24 cellular contexts compared by ENCODE assay signal in genomic region chr15:57697588-57697987, GRCh38. TPM values are rescaled to one million over a fixed set of nuclear protein-coding genes. Genes with fewer than 3 reads are reported as not detected.
A peak's percentile ranks its signal among the peaks of the same experiment; 100 is the strongest.
DNase-seq lines count a peak whose midpoint lies in the region; ATAC-seq and TF ChIP-seq lines count a peak whose summit lies in the region.
"Had no signal": no experiment of that assay in that cellular context is flagged by ENCODE, and none has a peak within 500 bp of the region (broad histone marks: within the 10 kb centered on the region; RNA-seq: fewer than 3 reads in every experiment).

No MANE protein-coding gene starts in this region.

- H3K27me3 ChIP-seq in GM23248 (replicated peaks; ENCODE audit: insufficient read depth) = no peaks in the 10 kb centered on the region
- no peaks in the 10 kb centered on the region for H3K27me3 ChIP-seq in adipocyte (replicated peaks; ENCODE audit: control insufficient read depth, insufficient read depth, low read length)
- H3K27me3 ChIP-seq in aorta (ENCODE audit: control insufficient read depth in 1 of 2, insufficient read depth in 2 of 2, low read length in 1 of 2) = no peaks in the 10 kb centered on the region
- H3K27me3 ChIP-seq: gastrocnemius medialis had no signal

- H3K27ac ChIP-seq in GM23248 (0 out of 2 replicates have a peak overlapping the region, but pooled peaks have one; percentile 7), aorta (ENCODE audit: low read depth in 1 of 2, low read length in 2 of 2) (peak overlapping the region; percentile 52 to 78)
- H3K27ac ChIP-seq: gastrocnemius medialis, lower lobe of right lung, neutrophil, SK-N-MC, skin epidermis, suprapubic skin had no signal

- TF ChIP-seq CTCF in fibroblast of the aortic adventitia (IDR thresholded peaks at IDR 0.05; ENCODE audit: insufficient read depth, low read length) = no peak

- H3K79me2 ChIP-seq in GM23248 (ENCODE audit: insufficient read depth) = no peaks in the 10 kb centered on the region

- 0 out of 2 replicates have a peak, but pooled peaks cover 3% of the 10 kb centered on the region for H3K9me2 ChIP-seq in GM23248 (ENCODE audit: insufficient read depth)

- in situ Hi-C loops in GM23248 (cut with MboI) = no loop called here

- H3K9me3 ChIP-seq in GM23248 (ENCODE audit: low read depth) (no peaks in the 10 kb centered on the region), adipocyte (ENCODE audit: control insufficient read depth, low read length) (no peaks in the 10 kb centered on the region), aorta (ENCODE audit: control insufficient read depth, low read length) (no peaks in the 10 kb centered on the region)
- H3K9me3 ChIP-seq: gastrocnemius medialis, lower lobe of right lung, neutrophil, suprapubic skin had no signal

- no peak overlapping the region for H3K4me2 ChIP-seq in GM23248 (ENCODE audit: unreplicated experiment)

- no peak overlapping the region for H2AFZ ChIP-seq in GM23248

- H3K4me1 ChIP-seq in GM23248 (ENCODE audit: insufficient read depth) = peaks cover 38% of the 10 kb centered on the region
- peaks cover 29% of the 10 kb centered on the region for H3K4me1 ChIP-seq in adipocyte (ENCODE audit: control insufficient read depth, insufficient read depth, low read length)
- H3K4me1 ChIP-seq in aorta (ENCODE audit: control insufficient read depth in 1 of 2, insufficient read depth in 2 of 2, low read length in 2 of 2) = peaks cover 2 to 7% of the 10 kb centered on the region in 2 donors
- H3K4me1 ChIP-seq: gastrocnemius medialis, lower lobe of right lung, suprapubic skin had no signal

- no peaks in the 10 kb centered on the region for H3K36me3 ChIP-seq in GM23248 (ENCODE audit: low read depth)
- H3K36me3 ChIP-seq in adipocyte (ENCODE audit: control insufficient read depth, insufficient read depth, low read length, severe bottlenecking) = no peaks in the 10 kb centered on the region
- peaks cover 0 to 1% of the 10 kb centered on the region in 2 donors for H3K36me3 ChIP-seq in aorta (ENCODE audit: control insufficient read depth in 1 of 2, insufficient read depth in 2 of 2, low read length in 1 of 2)
- H3K36me3 ChIP-seq: gastrocnemius medialis, lower lobe of right lung, neutrophil, suprapubic skin had no signal

- DNase-seq in GM23248 (peak; percentile 50), adipocyte (ENCODE audit: low read depth) (peak; percentile 59), fibroblast of the aortic adventitia (ENCODE audit: low read depth) (peak; percentile 60), aorta (peak; percentile 78 to 87), iPS-NIHi7 (ENCODE audit: extremely low spot score) (no peak)
- no peak for DNase-seq in stimulated activated CD4-positive, alpha-beta T cell treated with anti-CD3 and anti-CD28 coated beads, Interleukin-4, amount 100 ng/mL, for 24 hours
- DNase-seq: activated B cell treated with CpG ODN at 0.5 μM for 24 hours; activated CD4-positive, alpha-beta memory T cell treated with anti-CD3 and anti-CD28 coated beads, Interleukin-2, amount 10 ng/mL, durations not matched to agents 7 days and 5 days; activated gamma-delta T cell treated with Interleukin-2 at 50 U/mL for 16 hours; caudate nucleus; gastrocnemius medialis; GOT3; hypothalamus; lower lobe of right lung; MM.1S; NCI-H1436; RPMI8226; stimulated activated CD4-positive, alpha-beta T cell treated with anti-CD3 and anti-CD28 coated beads, Interleukin-1b, Interleukin-23, amount 100 ng/mL, for 48 hours had no signal

- H3K4me3 ChIP-seq in GM23248 (no peak overlapping the region), adipocyte (ENCODE audit: low read length) (no peak overlapping the region), fibroblast of the aortic adventitia (ENCODE audit: low read depth, low read length) (no peak overlapping the region), aorta (ENCODE audit: low read length in 2 of 2) (no peak overlapping the region)
- H3K4me3 ChIP-seq: gastrocnemius medialis, lower lobe of right lung, SK-N-MC, skin epidermis, suprapubic skin had no signal

- intact Hi-C loops in aorta (cut with DNase I) = no loop called here

- H3K9ac ChIP-seq in GM23248 = no peak overlapping the region
- H3K9ac ChIP-seq in adipocyte (ENCODE audit: low read length) = no peak overlapping the region

- peaks cover 30% of the 10 kb centered on the region; the same call in 1 of the 2 replicates for H3F3A ChIP-seq in GM23248 (ENCODE audit: insufficient read depth)

- no peaks in the 10 kb centered on the region for H4K20me1 ChIP-seq in GM23248 (ENCODE audit: insufficient read depth)

- peak; percentile 83 for ATAC-seq in aorta (ENCODE audit: low FRiP score)
- no peak for ATAC-seq in GM18511 (IDR thresholded peaks at IDR 0.05; ENCODE audit: unreplicated experiment)
- ATAC-seq: gastrocnemius medialis; lower lobe of right lung; stimulated activated memory B cell treated with anti-CD40 and anti-IgM and Interleukin-4, amounts not matched to agents 10 μg/mL and 1 μg/mL and 100 μg/mL, for 72 hours had no signal

- 70 to 74% methylated on average over 4 of the region's 4 CpGs for WGBS in GM23248 (ENCODE audit: low coverage in 1 of 2, low lambda C conversion rate in 2 of 2, missing lambda C conversion rate in 2 of 2), 2 experiments
- WGBS in aorta, 2 donors = 1 to 8% methylated on average over 4 of the region's 4 CpGs

RNA-seq across cellular contexts. Expression of gene POLR2M, which starts 8.9 kb away (rescaled TPM):
- 56.1 and 226 TPM in 2 replicates for total RNA-seq in GM23248 (2014; rRNA removed; shearing (Covaris generic))
- polyA plus RNA-seq in GM23248 (2016; fragmentation: Nextera tagmentation; extraction: Ambion mirVana) = 38.6 and 39.3 TPM in 2 replicates
- 78.8 and 285 TPM in 2 replicates for total RNA-seq in fibroblast of the aortic adventitia (ENCODE audit: low replicate concordance)
- total RNA-seq in aorta = 100 to 1,000 TPM; 102 to 119 TPM
- 100 to 1,000 TPM; 236 to 246 TPM for polyA plus RNA-seq in aorta

Comparison
In these comparisons a context has a peak if more than half of its experiments do, and no peak if none do; other contexts are left out.
1. DNase-seq: peak in GM23248 (single experiment), adipocyte (single experiment), fibroblast of the aortic adventitia (single experiment) and aorta (2 of 2); none in iPS-NIHi7 (single experiment) and stimulated activated CD4-positive, alpha-beta T cell treated with anti-CD3 and anti-CD28 coated beads, Interleukin-4, amount 100 ng/mL, for 24 hours (single experiment).